In genomic region chr14:64303471-64303917, GRCh38 we compare ENCODE assay signal across 9 cellular contexts. TPM values are rescaled to one million over a fixed set of nuclear protein-coding genes. Genes with fewer than 3 reads are reported as not detected.
DNase-seq lines count a peak whose midpoint lies in the region; ATAC-seq, FAIRE-seq and TF ChIP-seq lines count a peak whose summit lies in the region.
"Had no signal": no experiment of that assay in that cellular context is flagged by ENCODE, and none has a peak within 500 bp of the region (broad histone marks: within the 10 kb centered on the region; RNA-seq: fewer than 3 reads in every experiment).

No MANE protein-coding gene starts in this region.

- H3K4me1 ChIP-seq in keratinocyte (ENCODE audit: control insufficient read depth, extremely low read depth, insufficient read depth, low read length) (no peaks in the 10 kb centered on the region), tibial artery (no peaks in the 10 kb centered on the region)

- no peaks in the 10 kb centered on the region for H4K20me1 ChIP-seq in keratinocyte (ENCODE audit: control insufficient read depth, extremely low read depth, insufficient read depth, low read length)

- H3K4me1 Mint-ChIP-seq in MCF 10A (ENCODE audit: insufficient read depth, unreplicated experiment), result no peaks in the 10 kb centered on the region

- H3K9me3 ChIP-seq in keratinocyte (ENCODE audit: control insufficient read depth, low read depth, low read length) (no peaks in the 10 kb centered on the region), tibial artery (no peaks in the 10 kb centered on the region)

- H3K27ac ChIP-seq in keratinocyte (ENCODE audit: control insufficient read depth, insufficient read depth, low read length) (no peak overlapping the region), tibial artery (no peak overlapping the region)

- POLR2A ChIA-PET in MCF 10A (lab: Yijun Ruan, JAX), result interaction anchor here (0.9 to 1.0 kb wide), 2 partner anchors 251 to 449 kb away, joined by 3 read pairs; no protein-coding TSS in a partner anchor

- no peaks in the 10 kb centered on the region for H3K79me2 ChIP-seq in keratinocyte (ENCODE audit: control insufficient read depth, insufficient read depth, low read length)

- H3K27me3 Mint-ChIP-seq in MCF 10A (ENCODE audit: insufficient read depth, unreplicated experiment), result no peaks in the 10 kb centered on the region

- dilution Hi-C loops in keratinocyte (cut with MboI; ENCODE audit: extremely low pct_ligation_motif_present, low sequenced_read_pairs), result no loop called here

- DNase-seq in DMS53 (lab: John Stamatoyannopoulos, UW) (peak; percentile 80), HPDE6-E6E7 (ENCODE audit: extremely low spot score) (peak; percentile 63), NCI-H748 treated with DMSO at 0.1 percent for 48 hours (lab: John Stamatoyannopoulos, UW) (peak; percentile 91), MCF 10A (ENCODE audit: unreplicated experiment) (peak; percentile 79), keratinocyte (ENCODE audit: low read depth, low spot score) (no peak), tibial artery (no peak)

- H3K36me3 Mint-ChIP-seq in MCF 10A (ENCODE audit: insufficient read depth, unreplicated experiment), result no peaks in the 10 kb centered on the region

- H3K36me3 ChIP-seq in keratinocyte (ENCODE audit: control insufficient read depth in 2 of 2, extremely low read depth in 1 of 2, insufficient read depth in 2 of 2, low read length in 2 of 2) (no peaks in the 10 kb centered on the region), tibial artery (no peaks in the 10 kb centered on the region)

- no peak overlapping the region for H3K27ac Mint-ChIP-seq in MCF 10A (ENCODE audit: low read depth, unreplicated experiment)
- H3K27ac Mint-ChIP-seq: T-helper 1 cell treated with Interleukin-12 subunit alpha and Interleukin-12 subunit beta and Interleukin-4 antibody, amounts not matched to agents 30 μg/mL and 1 μg/mL, for 36 hours had no signal

- no peak overlapping the region for H3K9ac ChIP-seq in keratinocyte (ENCODE audit: control insufficient read depth, extremely low read depth, insufficient read depth, low read length)

- H3K4me2 ChIP-seq in keratinocyte (ENCODE audit: control insufficient read depth, extremely low read depth, insufficient read depth, low read depth, low read length), result no peak overlapping the region

- no TSS peak for BruUV-seq in MCF 10A (replicated peaks; lab: Mats Ljungman, UMichigan)

- ATAC-seq in GM19463 (IDR thresholded peaks at IDR 0.05; ENCODE audit: unreplicated experiment) (no peak), GM18520 (IDR thresholded peaks at IDR 0.05; ENCODE audit: unreplicated experiment) (no peak)

- no peak overlapping the region for H3K4me3 Mint-ChIP-seq in MCF 10A (ENCODE audit: unreplicated experiment)
- H3K4me3 Mint-ChIP-seq: T-helper 1 cell treated with Interleukin-12 subunit alpha and Interleukin-12 subunit beta and Interleukin-4 antibody, amounts not matched to agents 30 μg/mL and 1 μg/mL, for 36 hours had no signal

- H3K4me3 ChIP-seq in keratinocyte (ENCODE audit: control insufficient read depth in 2 of 3, extremely low read depth in 1 of 3, insufficient read depth in 2 of 3, low read depth in 1 of 3, low read length in 3 of 3) (no peak overlapping the region), tibial artery (no peak overlapping the region)

- no peaks in the 10 kb centered on the region for H3K9me1 ChIP-seq in keratinocyte (ENCODE audit: control insufficient read depth, extremely low read depth, insufficient read depth, low read length)

- peak; percentile 56 for FAIRE-seq in keratinocyte (lab: Jason Lieb, UNC)

- CTCF ChIA-PET in MCF 10A (lab: Yijun Ruan, JAX), result interaction anchor here (0.6 to 3.2 kb wide), 47 partner anchors 8 to 983 kb away, joined by 3 to 32 read pairs (median 3); partner anchors contain the start of gene ESR2

- H3K27me3 ChIP-seq in keratinocyte (ENCODE audit: control insufficient read depth, extremely low read depth, insufficient read depth, low read length) (no peaks in the 10 kb centered on the region), tibial artery (no peaks in the 10 kb centered on the region)

- intact Hi-C loops in MCF 10A (cut with micrococcal nuclease), result loop anchor here (1.0 to 2.0 kb wide), 6 partner anchors 185 to 504 kb away; partner anchors contain the start of gene SYNE2
- intact Hi-C loops in tibial artery (cut with DNase I; ENCODE audit: low total_unique reads), result no loop called here

- no peaks in the 10 kb centered on the region for H3K9me3 Mint-ChIP-seq in MCF 10A (ENCODE audit: unreplicated experiment)
- H3K9me3 Mint-ChIP-seq: T-helper 1 cell treated with Interleukin-12 subunit alpha and Interleukin-12 subunit beta and Interleukin-4 antibody, amounts not matched to agents 30 μg/mL and 1 μg/mL, for 36 hours had no signal

- TF ChIP-seq CTCF in MCF 10A (IDR thresholded peaks at IDR 0.05; ENCODE audit: unreplicated experiment) (peak; percentile 64), keratinocyte (optimal IDR thresholded peaks at IDR 0.05 in 1 of 3, IDR thresholded peaks at IDR 0.05 in 1 of 3, conservative IDR thresholded peaks at IDR 0.05 in 1 of 3; ENCODE audit: extremely low read depth in 1 of 3, insufficient read depth in 2 of 3, low read length in 3 of 3) (peak; percentile 22 to 71 (median 59)), tibial artery (IDR thresholded peaks at IDR 0.05) (peak; percentile 70 to 80)

- no peak overlapping the region for H2AFZ ChIP-seq in keratinocyte (ENCODE audit: control insufficient read depth, low read length)

RNA-seq across cellular contexts. Expression of gene ESR2, which starts 9.3 kb away (rescaled TPM):
- 0.29 and 0.47 TPM in 2 replicates for total RNA-seq in MCF 10A (2022)
- 0.02 to 0.06 TPM (median 0.03 TPM) in 3 replicates for polyA plus RNA-seq in keratinocyte
- 0.09 TPM for polyA plus RNA-seq in keratinocyte (2011; ENCODE audit: low read depth)
- 0.11 TPM in 1 of 2 replicates, not detected in the other for polyA plus RNA-seq in keratinocyte (2011; cell fraction: cytosol; rRNA removed)
- 0.04 and 0.13 TPM in 2 replicates for polyA plus RNA-seq in keratinocyte (2011; cell fraction: nucleus; rRNA removed)
- 0.13 and 0.25 TPM in 2 replicates for polyA plus RNA-seq in keratinocyte (2012; ENCODE audit: low replicate concordance)
- polyA minus RNA-seq in keratinocyte, result 0.20 to 0.45 TPM in 2 of 3 replicates, not detected in the other
- polyA minus RNA-seq in keratinocyte (2011; cell fraction: cytosol; rRNA and poly(A)+ RNA removed), result not detected
- polyA minus RNA-seq in keratinocyte (2011; cell fraction: nucleus; rRNA and poly(A)+ RNA removed), result 0.31 TPM in 1 of 2 replicates, not detected in the other

Comparison
In these comparisons a context has a peak if more than half of its experiments do, and no peak if none do; other contexts are left out.
1. DNase-seq: peak in DMS53 (single experiment), HPDE6-E6E7 (single experiment), NCI-H748 treated with DMSO at 0.1 percent for 48 hours (single experiment) and MCF 10A (single experiment); none in keratinocyte (single experiment) and tibial artery (0 of 2).
2. Peak in every context shown above with its lines, with median percentiles within 50 percentile points of each other: CTCF ChIP-seq.